Comparison of ENCODE assay signal across 21 cellular contexts in genomic region chr9:80555782-80556325, GRCh38.
"Had no signal": no experiment of that assay in that cellular context is flagged by ENCODE, and none has a peak within 500 bp of the region (broad histone marks: within the 10 kb centered on the region; RNA-seq: fewer than 3 reads in every experiment).

No MANE protein-coding gene starts in this region.

- ATAC-seq: activated CD8-positive, alpha-beta memory T cell treated with anti-CD3 and anti-CD28 coated beads, Interleukin-2, amount 10 ng/mL, durations not matched to agents 7 days and 5 days; left ventricle myocardium superior; naive thymus-derived CD8-positive, alpha-beta T cell had no signal

- H3K27me3 ChIP-seq: adrenal gland, esophagus squamous epithelium, tibial artery, uterus had no signal

- DNase-seq: activated CD4-positive, alpha-beta T cell treated with anti-CD3 and anti-CD28 coated beads, Interleukin-2, amount 50 U/mL, for 48 hours; activated CD8-positive, alpha-beta memory T cell treated with anti-CD3 and anti-CD28 coated beads, Interleukin-2, amount 10 ng/mL, durations not matched to agents 7 days and 5 days; activated naive CD4-positive, alpha-beta T cell treated with anti-CD3 and anti-CD28 coated beads, Interleukin-2, amount 10 ng/mL, durations not matched to agents 7 days and 5 days; activated T-cell treated with anti-CD3 and anti-CD28 coated beads, Interleukin-2, amount 50 U/mL, for 1 hour; adrenal gland; central memory CD4-positive, alpha-beta T cell; effector CD4-positive, alpha-beta T cell; esophagus squamous epithelium; hypothalamus; kidney glomerular epithelial cell; left ventricle myocardium superior; mesenchymal stem cell; naive thymus-derived CD8-positive, alpha-beta T cell; stimulated activated CD4-positive, alpha-beta T cell treated with anti-CD3 and anti-CD28 coated beads, Interleukin-4, amount 100 ng/mL, for 24 hours; stimulated activated naive CD4-positive, alpha-beta T cell; T-helper 1 cell; T1000; tibial artery; uterus had no signal

- H3K27ac ChIP-seq: adrenal gland, coronary artery, esophagus squamous epithelium, skin epidermis, tibial artery, uterus had no signal

- H3K4me3 ChIP-seq: adrenal gland, coronary artery, esophagus squamous epithelium, skin epidermis, tibial artery, uterus had no signal

- H3K36me3 ChIP-seq: adrenal gland, esophagus squamous epithelium, tibial artery, uterus had no signal
